ENCODE assay signal across 8 cellular contexts in genomic region chr5:140356878-140357730, GRCh38. TPM values are rescaled to one million over a fixed set of nuclear protein-coding genes. Genes with fewer than 3 reads are reported as not detected.
DNase-seq lines count a peak whose midpoint lies in the region; ATAC-seq and TF ChIP-seq lines count a peak whose summit lies in the region.

No MANE protein-coding gene starts in this region.

- H2AFZ ChIP-seq in DND-41 (ENCODE audit: low read depth, low read length) (peak overlapping the region; percentile 72), mesenchymal stem cell (ENCODE audit: low read depth, low read length) (peak overlapping the region; percentile 70)

- TF ChIP-seq POLR2A in ovary (IDR thresholded peaks at IDR 0.05): no peak

- peaks cover 3% of the 10 kb centered on the region for H3K27me3 ChIP-seq in DND-41 (ENCODE audit: insufficient read depth, low read length, poor library complexity)
- peaks cover 0 to 3% of the 10 kb centered on the region in 2 experiments for H3K27me3 ChIP-seq in mesenchymal stem cell (ENCODE audit: control insufficient read depth in 1 of 2, insufficient read depth in 1 of 2, low read length in 2 of 2)
- H3K27me3 ChIP-seq in ovary: no peaks in the 10 kb centered on the region

- no peaks in the 10 kb centered on the region for H3K9me3 ChIP-seq in DND-41 (ENCODE audit: insufficient read depth, low read length, severe bottlenecking)
- H3K9me3 ChIP-seq in mesenchymal stem cell (ENCODE audit: control insufficient read depth, low read length): no peaks in the 10 kb centered on the region
- no peaks in the 10 kb centered on the region for H3K9me3 ChIP-seq in ovary

- H4K8ac ChIP-seq in mesenchymal stem cell (ENCODE audit: low read length): peak overlapping the region; percentile 72

- no peak for TF ChIP-seq CTCF in DND-41 (IDR thresholded peaks at IDR 0.05; ENCODE audit: borderline replicate concordance, extremely low read depth, low read length, poor library complexity, severe bottlenecking)
- no peak for TF ChIP-seq CTCF in ovary (IDR thresholded peaks at IDR 0.05)

- peaks cover 10% of the 10 kb centered on the region for H3K4me1 ChIP-seq in DND-41 (ENCODE audit: insufficient read depth, low read length)
- H3K4me1 ChIP-seq in mesenchymal stem cell (ENCODE audit: control insufficient read depth, insufficient read depth, low read depth, low read length): peaks cover 3% of the 10 kb centered on the region
- no peaks in the 10 kb centered on the region for H3K4me1 ChIP-seq in ovary (ENCODE audit: insufficient read depth)

- H2BK15ac ChIP-seq in mesenchymal stem cell (ENCODE audit: low read depth, poor library complexity, severe bottlenecking): no peak overlapping the region

- H3K4me2 ChIP-seq in DND-41 (ENCODE audit: insufficient read depth, low read length) (peak overlapping the region; percentile 65), mesenchymal stem cell (ENCODE audit: low read length, poor library complexity, severe bottlenecking) (no peak overlapping the region)

- H3K9ac ChIP-seq in DND-41 (ENCODE audit: low read depth, low read length) (peak overlapping the region; percentile 2; the same call in 1 of the 2 replicates), mesenchymal stem cell (ENCODE audit: low read length) (peak overlapping the region; percentile 74)

- intact Hi-C loops in ovary (cut with DNase I): loop anchor here in 1 of 4 donors (2.0 kb wide), 1 partner anchor 112 kb away; no protein-coding TSS in a partner anchor

- no peak; the same call in 2 of the 3 replicates for ATAC-seq in DND-41 (ENCODE audit: insufficient read depth, low read depth)
- ATAC-seq in GM21786 (IDR thresholded peaks at IDR 0.05; ENCODE audit: unreplicated experiment): peak; percentile 24
- no peak for ATAC-seq in GM21825 (IDR thresholded peaks at IDR 0.05; ENCODE audit: unreplicated experiment)

- no peaks in the 10 kb centered on the region for H3K79me2 ChIP-seq in DND-41 (ENCODE audit: insufficient read depth, low read length)

- no peaks in the 10 kb centered on the region for H4K20me1 ChIP-seq in DND-41 (ENCODE audit: insufficient read depth, low read length)

- H4K91ac ChIP-seq in mesenchymal stem cell (ENCODE audit: low read length): no peak overlapping the region

- H3K36me3 ChIP-seq in DND-41 (ENCODE audit: insufficient read depth, low read length) (no peaks in the 10 kb centered on the region), mesenchymal stem cell (ENCODE audit: control insufficient read depth in 1 of 2, insufficient read depth in 2 of 2, low read depth in 1 of 2, low read length in 2 of 2) (no peaks in the 10 kb centered on the region), ovary (no peaks in the 10 kb centered on the region)

- H3K27ac ChIP-seq in DND-41 (ENCODE audit: low read length): no peak overlapping the region
- no peak overlapping the region for H3K27ac ChIP-seq in mesenchymal stem cell (ENCODE audit: low read length, poor library complexity, severe bottlenecking)
- H3K27ac ChIP-seq in ovary: no peak overlapping the region

- no peak for DNase-seq in DND-41
- DNase-seq in RPMI8226: peak; percentile 31
- DNase-seq in mesenchymal stem cell: no peak
- DNase-seq in Ammon's horn (ENCODE audit: low spot score): no peak
- no peak for DNase-seq in ovary
- no peak for DNase-seq in NCI-H1694 (lab: John Stamatoyannopoulos, UW)

- H2BK5ac ChIP-seq in mesenchymal stem cell (ENCODE audit: low read depth, low read length, poor library complexity, severe bottlenecking): no peak overlapping the region

- no peak overlapping the region for H3K23ac ChIP-seq in mesenchymal stem cell (ENCODE audit: low read length in 2 of 2)

- H2BK120ac ChIP-seq in mesenchymal stem cell (ENCODE audit: low read depth, low read length): no peak overlapping the region

- no peaks in the 10 kb centered on the region for H3K79me1 ChIP-seq in mesenchymal stem cell (replicated peaks; ENCODE audit: low read length, poor library complexity, severe bottlenecking)

- TF ChIP-seq EP300 in ovary (IDR thresholded peaks at IDR 0.05): no peak

- peak overlapping the region in 1 of 2 experiments; percentile 43 for H2BK12ac ChIP-seq in mesenchymal stem cell (ENCODE audit: low read length in 2 of 2)

- peak overlapping the region in 1 of 2 experiments; percentile 14; a peak in 2 of 4 replicates for H3K4me3 ChIP-seq in DND-41 (ENCODE audit: low read depth in 1 of 2, low read length in 2 of 2)
- H3K4me3 ChIP-seq in mesenchymal stem cell (ENCODE audit: insufficient read depth in 1 of 2, low read depth in 1 of 2, low read length in 2 of 2): peak overlapping the region in 1 of 2 experiments; percentile 71
- no peak overlapping the region for H3K4me3 ChIP-seq in ovary

- H3K14ac ChIP-seq in mesenchymal stem cell (ENCODE audit: low read length in 2 of 2): no peak overlapping the region

- H2AK5ac ChIP-seq in mesenchymal stem cell (ENCODE audit: low read length, severe bottlenecking): peak overlapping the region; percentile 69

- no peak overlapping the region for H3K18ac ChIP-seq in mesenchymal stem cell (ENCODE audit: low read depth in 1 of 2, low read length in 2 of 2)

- WGBS in mesenchymal stem cell: 42% methylated on average over 6 of the region's 10 CpGs
- WGBS in ovary, 3 donors: 26 to 41% (median 32%) methylated on average over 8 to 10 of the region's 10 CpGs

- H3K4ac ChIP-seq in mesenchymal stem cell (ENCODE audit: low read depth in 1 of 2, low read length in 2 of 2): peak overlapping the region in 1 of 2 experiments; percentile 29

RNA-seq across cellular contexts. Expression of gene SLC4A9, which starts 2.9 kb away (rescaled TPM):
- not detected for polyA plus RNA-seq in mesenchymal stem cell (2013, experiment 1 of 2)
- not detected for polyA plus RNA-seq in mesenchymal stem cell (2013, experiment 2 of 2)
- total RNA-seq in ovary: under 1 TPM in 1 of 7 donors, not detected in 6; 0.13 TPM
- not detected for polyA plus RNA-seq in ovary

RNA-seq across cellular contexts. Expression of gene HBEGF, which starts 10.7 kb away (rescaled TPM):
- polyA plus RNA-seq in mesenchymal stem cell (2013, experiment 1 of 2): 5.8 TPM
- 5.7 TPM for polyA plus RNA-seq in mesenchymal stem cell (2013, experiment 2 of 2)
- total RNA-seq in ovary: 10 to 100 TPM in 1 of 7 donors, 1 to 10 TPM in 6; 1.5 to 14.5 (median 5.6) TPM
- polyA plus RNA-seq in ovary: 10 to 100 TPM in 1 of 2 donors, 1 to 10 TPM in 1; 3.4 to 10.8 TPM

RNA-seq across cellular contexts. Expression of gene ANKHD1, which starts 44.5 kb away (rescaled TPM):
- polyA plus RNA-seq in mesenchymal stem cell (2013, experiment 1 of 2): 32.8 TPM
- 31.5 TPM for polyA plus RNA-seq in mesenchymal stem cell (2013, experiment 2 of 2)
- 100 to 1,000 TPM in 5 of 7 donors, 10 to 100 TPM in 2; 72.0 to 141 (median 119) TPM for total RNA-seq in ovary
- 10 to 100 TPM; 48.3 to 85.5 TPM for polyA plus RNA-seq in ovary

RNA-seq across cellular contexts. Expression of gene PFDN1, which starts 54.2 kb away (rescaled TPM):
- 289 TPM for polyA plus RNA-seq in mesenchymal stem cell (2013, experiment 1 of 2)
- polyA plus RNA-seq in mesenchymal stem cell (2013, experiment 2 of 2): 256 TPM
- 10 to 100 TPM; 27.4 to 65.7 (median 35.2) TPM for total RNA-seq in ovary
- 100 to 1,000 TPM in 1 of 2 donors, 10 to 100 TPM in 1; 61.3 to 113 TPM for polyA plus RNA-seq in ovary
